Comparison of ENCODE assay signal across 8 cellular contexts in genomic region chr14:49867831-49868719, GRCh38. TPM values are rescaled to one million over a fixed set of nuclear protein-coding genes. Genes with fewer than 3 reads are reported as not detected.
DNase-seq lines count a peak whose midpoint lies in the region; ATAC-seq and TF ChIP-seq lines count a peak whose summit lies in the region.

No MANE protein-coding gene starts in this region.

- peak overlapping the region; percentile 99 for H4K5ac ChIP-seq in IMR-90 (ENCODE audit: low read depth, low read length)

- peaks cover 2% of the 10 kb centered on the region; the same call in 1 of the 2 replicates for H3K9me1 ChIP-seq in IMR-90 (ENCODE audit: insufficient read depth, low read length)

- dilution Hi-C loops in IMR-90 (cut with HindIII; ENCODE audit: low sequenced_read_pairs, unreplicated experiment), result loop anchor here (25.0 kb wide), 1 partner anchor 119 kb away; no protein-coding TSS in a partner anchor

- H2BK120ac ChIP-seq in IMR-90 (ENCODE audit: low read depth, low read length), result peak overlapping the region; percentile 59

- intact Hi-C loops in IMR-90 (cut with micrococcal nuclease), result loop anchor here (5.0 kb wide), 2 partner anchors 104 to 194 kb away; no protein-coding TSS in a partner anchor

- H3K4me3 ChIP-seq in IMR-90 (ENCODE audit: insufficient read depth, low read depth, low read length), result peak overlapping the region; percentile 69
- peak overlapping the region; percentile 82 for H3K4me3 ChIP-seq in OCI-LY3 (ENCODE audit: low read length)

- POLR2A ChIA-PET in IMR-90 (lab: Charles Lee; ENCODE audit: unreplicated experiment), result interaction anchor here (0.8 kb wide), 1 partner anchor 249 kb away, joined by 3 read pairs; the partner anchor contains the start of gene VCPKMT

- CTCF ChIA-PET in IMR-90 (lab: Yijun Ruan, JAX), result interaction anchor here (0.6 to 1.1 kb wide), 6 partner anchors 14 to 971 kb away, joined by 3 to 5 read pairs (median 3); partner anchors contain the start of gene NEMF

- H3K23ac ChIP-seq in IMR-90 (ENCODE audit: low read depth, low read length), result peak overlapping the region; percentile 93

- H2AK9ac ChIP-seq in IMR-90 (replicated peaks; ENCODE audit: low read depth, low read length, poor library complexity), result peak overlapping the region; percentile 90

- peak overlapping the region; percentile 86 for H3K9ac ChIP-seq in IMR-90 (ENCODE audit: low read depth, low read length)
- H3K9ac ChIP-seq in OCI-LY3 (ENCODE audit: low read length), result peak overlapping the region; percentile 88

- in situ Hi-C loops in IMR-90 (cut with MboI; ENCODE audit: low sequenced_read_pairs), result loop anchor here (5.0 to 10.0 kb wide), 2 partner anchors 224 to 657 kb away; no protein-coding TSS in a partner anchor

- no peaks in the 10 kb centered on the region for H3K9me3 ChIP-seq in IMR-90 (ENCODE audit: control insufficient read depth, insufficient read depth, low read length)
- H3K9me3 ChIP-seq in OCI-LY3 (ENCODE audit: insufficient read depth, low read length), result no peaks in the 10 kb centered on the region

- no TSS peak for BruUV-seq in IMR-90 (replicated peaks; lab: Mats Ljungman, UMichigan)

- H2AFZ ChIP-seq in IMR-90 (replicated peaks; ENCODE audit: low read length, poor library complexity), result peak overlapping the region; percentile 93
- no peak overlapping the region for H2AFZ ChIP-seq in OCI-LY3 (ENCODE audit: low read depth, low read length)

- peak overlapping the region; percentile 1; the same call in 1 of the 3 replicates for H2BK15ac ChIP-seq in IMR-90 (ENCODE audit: low read depth, low read length)

- peaks cover 9 to 28% of the 10 kb centered on the region in 2 experiments; a peak in 3 of 4 replicates for H3K79me1 ChIP-seq in IMR-90 (ENCODE audit: low read depth in 1 of 2, low read length in 2 of 2)

- H4K20me1 ChIP-seq in IMR-90 (ENCODE audit: insufficient read depth, low read length), result no peaks in the 10 kb centered on the region
- H4K20me1 ChIP-seq in OCI-LY3 (ENCODE audit: insufficient read depth, low read length), result no peaks in the 10 kb centered on the region

- H3K79me2 ChIP-seq in OCI-LY3 (ENCODE audit: low read length), result peaks cover 9% of the 10 kb centered on the region; the same call in 1 of the 2 replicates

- peak overlapping the region; percentile 95 for H3K4ac ChIP-seq in IMR-90 (ENCODE audit: low read depth, low read length)

- peak overlapping the region; percentile 87 for H2AK5ac ChIP-seq in IMR-90 (ENCODE audit: low read depth, low read length)

- H3K4me2 ChIP-seq in IMR-90 (ENCODE audit: low read depth, low read length) (peak overlapping the region; percentile 99), OCI-LY3 (ENCODE audit: low read length) (peak overlapping the region; percentile 93)

- DNase-seq in DMS153 (lab: John Stamatoyannopoulos, UW) (peak; percentile 88), IMR-90 (peak; percentile 83), activated T-cell treated with anti-CD3 and anti-CD28 coated beads for 24 hours (ENCODE audit: low read depth) (peak; percentile 96), epithelial cell of prostate (ENCODE audit: low read depth, low spot score) (peak; percentile 86), mucosa of gallbladder (ENCODE audit: low spot score) (peak; percentile 97)
- peak; percentile 97 to 98 for DNase-seq in stimulated activated CD8-positive, alpha-beta memory T cell treated with anti-CD3 and anti-CD28 coated beads, Interleukin-4, amount 100 ng/mL, for 1 hour (ENCODE audit: low read depth in 2 of 2, low spot score in 1 of 2)

- H3K18ac ChIP-seq in IMR-90 (ENCODE audit: low read depth, low read length), result peak overlapping the region; percentile 91

- H3K14ac ChIP-seq in IMR-90 (replicated peaks; ENCODE audit: low read depth, low read length), result peak overlapping the region; percentile 96

- peak overlapping the region; percentile 80 for H3K56ac ChIP-seq in IMR-90 (ENCODE audit: extremely low read depth, insufficient read depth, low read length)

- TF ChIP-seq CTCF in IMR-90 (conservative IDR thresholded peaks at IDR 0.05; ENCODE audit: low read depth, low read length) (no peak; the same call in 1 of the 2 replicates), OCI-LY3 (IDR thresholded peaks at IDR 0.05; ENCODE audit: low read depth, low read length) (no peak)

- H4K8ac ChIP-seq in IMR-90 (ENCODE audit: low read depth in 2 of 2, low read length in 2 of 2), result peak overlapping the region; percentile 84 to 88

- no peaks in the 10 kb centered on the region for H3K36me3 ChIP-seq in IMR-90 (ENCODE audit: control insufficient read depth, insufficient read depth, low read length)
- no peaks in the 10 kb centered on the region for H3K36me3 ChIP-seq in OCI-LY3 (replicated peaks; ENCODE audit: low read depth, low read length)

- peak; percentile 27; the same call in 1 of the 2 replicates for TF ChIP-seq RAD21 in IMR-90 (IDR thresholded peaks at IDR 0.05; ENCODE audit: low read length)

- ATAC-seq in GM21576 (IDR thresholded peaks at IDR 0.05; ENCODE audit: unreplicated experiment), result peak; percentile 71
- peak; percentile 98 for ATAC-seq in IMR-90 (ENCODE audit: low read depth)

- peak overlapping the region; percentile 77 for H3K27ac ChIP-seq in IMR-90 (ENCODE audit: insufficient read depth, low read length)
- peak overlapping the region; percentile 94 for H3K27ac ChIP-seq in OCI-LY3 (ENCODE audit: low read length)
- H3K27ac ChIP-seq in epithelial cell of prostate, result peak overlapping the region; percentile 88

- H2BK20ac ChIP-seq in IMR-90 (ENCODE audit: low read depth, low read length), result peak overlapping the region; percentile 51

- peak overlapping the region; percentile 42 for H4K91ac ChIP-seq in IMR-90 (ENCODE audit: insufficient read depth, low read depth, low read length)

- H3K4me1 ChIP-seq in IMR-90 (ENCODE audit: control insufficient read depth, insufficient read depth, low read length) (peaks cover 5% of the 10 kb centered on the region), OCI-LY3 (ENCODE audit: low read length) (peaks cover 52% of the 10 kb centered on the region)

- WGBS in IMR-90 (ENCODE audit: extremely low coverage in 2 of 2, insufficient read length in 1 of 2), 2 experiments, result 5% methylated on average over 24 of the region's 57 CpGs; no CpG with 5 or more reads in 1 of the 2 experiments

- peak; percentile 57; the same call in 1 of the 2 replicates for TF ChIP-seq POLR2A in IMR-90 (IDR thresholded peaks at IDR 0.05; ENCODE audit: low read depth, low read length)

- H3K27me3 ChIP-seq in IMR-90 (ENCODE audit: control insufficient read depth, insufficient read depth, low read length) (no peaks in the 10 kb centered on the region), OCI-LY3 (ENCODE audit: low read depth, low read length) (no peaks in the 10 kb centered on the region)

- H2BK5ac ChIP-seq in IMR-90 (ENCODE audit: low read depth, low read length, poor library complexity, severe bottlenecking), result peak overlapping the region; percentile 73

TF ChIP-seq in IMR-90, 13 proteins besides CTCF, POLR2A, EP300 and RAD21:
- TF ChIP-seq MAFK (IDR thresholded peaks at IDR 0.05; ENCODE audit: low read depth, low read length), result no peak
- TF ChIP-seq MXI1 (IDR thresholded peaks at IDR 0.05; ENCODE audit: borderline replicate concordance, low read depth, low read length), result peak; percentile 55; the same call in 1 of the 2 replicates
- TF ChIP-seq MAZ (IDR thresholded peaks at IDR 0.05; ENCODE audit: borderline replicate concordance, low read depth, low read length), result peak; percentile 65; the same call in 1 of the 2 replicates
- no peak for TF ChIP-seq ELK1 (IDR thresholded peaks at IDR 0.05; ENCODE audit: borderline replicate concordance, low read depth, low read length)
- TF ChIP-seq NFE2L2 (IDR thresholded peaks at IDR 0.05; ENCODE audit: low read depth, low read length), result no peak
- TF ChIP-seq CHD1 (IDR thresholded peaks at IDR 0.05; ENCODE audit: low read depth, low read length), result no peak
- TF ChIP-seq RCOR1 (IDR thresholded peaks at IDR 0.05; ENCODE audit: insufficient replicate concordance, low read length), result no peak
- TF ChIP-seq CEBPB (IDR thresholded peaks at IDR 0.05; ENCODE audit: low read depth, low read length), result no peak
- TF ChIP-seq USF2 (IDR thresholded peaks at IDR 0.05; ENCODE audit: low read depth, low read length), result peak; percentile 20; the same call in 1 of the 2 replicates
- no peak for TF ChIP-seq BHLHE40 (IDR thresholded peaks at IDR 0.05; ENCODE audit: low read depth, low read length)
- peak; percentile 6; the same call in 1 of the 2 replicates for TF ChIP-seq SMC3 (IDR thresholded peaks at IDR 0.05; ENCODE audit: low read depth, low read length)
- TF ChIP-seq RFX5 (IDR thresholded peaks at IDR 0.05; ENCODE audit: low read depth, low read length), result no peak
- no peak for TF ChIP-seq FOS (IDR thresholded peaks at IDR 0.05; ENCODE audit: low read depth, low read length)

RNA-seq across cellular contexts. Expression of gene NEMF, which starts 15.5 kb away (rescaled TPM):
- total RNA-seq in IMR-90 (2012; rRNA removed), result 30.5 and 76.1 TPM in 2 replicates
- 19.3 and 19.5 TPM in 2 replicates for polyA plus RNA-seq in IMR-90 (2012; rRNA removed)
- 0.86 and 1.4 TPM in 2 replicates for polyA plus RNA-seq in IMR-90 (2012; cell fraction: cytosol; rRNA removed)
- polyA plus RNA-seq in IMR-90 (2012; cell fraction: nucleus; rRNA removed; ENCODE audit: low replicate concordance), result 4.3 and 28.1 TPM in 2 replicates
- total RNA-seq in mucosa of gallbladder, result 62.5 TPM

RNA-seq across cellular contexts. Expression of gene ARF6, which starts 24.8 kb away (rescaled TPM):
- total RNA-seq in IMR-90 (2012; rRNA removed) (40.1 and 65.8 TPM in 2 replicates), mucosa of gallbladder (62.0 TPM)
- polyA plus RNA-seq in IMR-90 (2012; rRNA removed), result 28.8 and 32.1 TPM in 2 replicates
- 22.1 and 31.2 TPM in 2 replicates for polyA plus RNA-seq in IMR-90 (2012; cell fraction: cytosol; rRNA removed)
- polyA plus RNA-seq in IMR-90 (2012; cell fraction: nucleus; rRNA removed; ENCODE audit: low replicate concordance), result 16.1 and 17.6 TPM in 2 replicates

Comparison
In these comparisons a context has a peak if more than half of its experiments do, and no peak if none do; other contexts are left out.
1. Peak in every context shown above with its lines: DNase-seq, ATAC-seq, H3K4me3 ChIP-seq and H3K27ac ChIP-seq.